In genomic region chr15:95556866-95557225, GRCh38 we compare ENCODE assay signal across 12 cellular contexts.
DNase-seq lines count a peak whose midpoint lies in the region; ATAC-seq and TF ChIP-seq lines count a peak whose summit lies in the region.
"Had no signal": no experiment of that assay in that cellular context is flagged by ENCODE, and none has a peak within 500 bp of the region (broad histone marks: within the 10 kb centered on the region; RNA-seq: fewer than 3 reads in every experiment).

No MANE protein-coding gene starts in this region.

- peaks cover 4% of the 10 kb centered on the region for H3K9me3 Mint-ChIP-seq in nephron progenitor cell
- H3K9me3 Mint-ChIP-seq: activated naive CD8-positive, alpha-beta T cell treated with anti-CD3 and anti-CD28 coated beads, Interleukin-2, amount 50 U/mL, for 24 hours had no signal

- peak overlapping the region; percentile 2 for H3K27ac ChIP-seq in left ventricle myocardium inferior (replicated peaks)
- H3K27ac ChIP-seq in right atrium auricular region, result peak overlapping the region in 1 of 2 donors; percentile 59
- H3K27ac ChIP-seq in vagina, result peak overlapping the region; percentile 51
- H3K27ac ChIP-seq: neutrophil had no signal

- no peaks in the 10 kb centered on the region for H3K36me3 ChIP-seq in left ventricle myocardium inferior
- no peaks in the 10 kb centered on the region for H3K36me3 ChIP-seq in right atrium auricular region
- no peaks in the 10 kb centered on the region for H3K36me3 ChIP-seq in vagina
- H3K36me3 ChIP-seq: neutrophil had no signal

- H3K27me3 Mint-ChIP-seq in nephron progenitor cell (ENCODE audit: low read depth, poor library complexity), result no peaks in the 10 kb centered on the region

- TF ChIP-seq POLR2A in vagina (IDR thresholded peaks at IDR 0.05), result no peak

- H3K4me1 ChIP-seq in left ventricle myocardium inferior (peaks cover 6% of the 10 kb centered on the region), right atrium auricular region (peaks cover 0 to 21% of the 10 kb centered on the region in 2 donors), vagina (peaks cover 13% of the 10 kb centered on the region)

- peak overlapping the region; percentile 98 for H3K27ac Mint-ChIP-seq in nephron progenitor cell
- H3K27ac Mint-ChIP-seq: activated naive CD8-positive, alpha-beta T cell treated with anti-CD3 and anti-CD28 coated beads, Interleukin-2, amount 50 U/mL, for 24 hours had no signal

- ATAC-seq in HG02884 (IDR thresholded peaks at IDR 0.05; ENCODE audit: unreplicated experiment) (no peak), HG03095 (IDR thresholded peaks at IDR 0.05; ENCODE audit: unreplicated experiment) (no peak)
- ATAC-seq: HepG2 had no signal

- H3K4me1 Mint-ChIP-seq in nephron progenitor cell, result peaks cover 50% of the 10 kb centered on the region

- no peaks in the 10 kb centered on the region for H3K9me3 ChIP-seq in left ventricle myocardium inferior (replicated peaks)
- H3K9me3 ChIP-seq in right atrium auricular region, result no peaks in the 10 kb centered on the region
- no peaks in the 10 kb centered on the region for H3K9me3 ChIP-seq in vagina
- H3K9me3 ChIP-seq: neutrophil had no signal

- peak overlapping the region; percentile 56 for H3K4me3 Mint-ChIP-seq in nephron progenitor cell
- H3K4me3 Mint-ChIP-seq: activated naive CD8-positive, alpha-beta T cell treated with anti-CD3 and anti-CD28 coated beads, Interleukin-2, amount 50 U/mL, for 24 hours had no signal

- no peaks in the 10 kb centered on the region for H3K36me3 Mint-ChIP-seq in nephron progenitor cell (ENCODE audit: low read depth)

- intact Hi-C loops in left ventricle myocardium inferior (cut with micrococcal nuclease) (no loop called here), vagina (cut with DNase I) (loop anchor here (5.0 kb wide), 1 partner anchor 775 kb away; the partner anchor contains the start of gene NR2F2)

- TF ChIP-seq CTCF in left ventricle myocardium inferior (IDR thresholded peaks at IDR 0.05; ENCODE audit: borderline replicate concordance) (no peak), right atrium auricular region (IDR thresholded peaks at IDR 0.05) (no peak), choroid plexus epithelial cell (conservative IDR thresholded peaks at IDR 0.05; ENCODE audit: low read depth, low read length) (no peak), nephron progenitor cell (IDR thresholded peaks at IDR 0.05) (no peak), vagina (IDR thresholded peaks at IDR 0.05) (no peak)

- H3K4me3 ChIP-seq in left ventricle myocardium inferior, result no peak overlapping the region
- H3K4me3 ChIP-seq in right atrium auricular region, result no peak overlapping the region
- no peak overlapping the region for H3K4me3 ChIP-seq in choroid plexus epithelial cell (ENCODE audit: low read depth, low read length)
- H3K4me3 ChIP-seq in vagina, result no peak overlapping the region

- no peak for DNase-seq in left ventricle myocardium inferior
- no peak for DNase-seq in right atrium auricular region (ENCODE audit: low spot score)
- DNase-seq in choroid plexus epithelial cell (ENCODE audit: low read depth), result peak; percentile 95
- DNase-seq in nephron progenitor cell, result no peak
- DNase-seq in vagina (ENCODE audit: extremely low spot score in 2 of 2), result no peak
- DNase-seq in SK-N-DZ (ENCODE audit: low spot score), result no peak
- DNase-seq: activated naive CD8-positive, alpha-beta T cell treated with anti-CD3 and anti-CD28 coated beads, Interleukin-2, amount 50 U/mL, for 24 hours; stimulated activated CD4-positive, alpha-beta T cell treated with anti-CD3 and anti-CD28 coated beads, Interleukin-4, amount 100 ng/mL, for 4 hours had no signal

- H3K27me3 ChIP-seq in left ventricle myocardium inferior (ENCODE audit: low read depth) (no peaks in the 10 kb centered on the region), right atrium auricular region (no peaks in the 10 kb centered on the region), vagina (no peaks in the 10 kb centered on the region)
- H3K27me3 ChIP-seq: neutrophil had no signal
